20 cellular contexts compared by ENCODE assay signal in genomic region chr15:39364721-39365120, GRCh38.
"Had no signal": no experiment of that assay in that cellular context is flagged by ENCODE, and none has a peak within 500 bp of the region (broad histone marks: within the 10 kb centered on the region; RNA-seq: fewer than 3 reads in every experiment).

No MANE protein-coding gene starts in this region.

- H3K27ac Mint-ChIP-seq: activated CD4-positive, alpha-beta T cell treated with anti-CD3 and anti-CD28 coated beads for 36 hours; activated naive CD8-positive, alpha-beta T cell treated with anti-CD3 and anti-CD28 coated beads for 36 hours; activated T-helper 1 cell treated with anti-CD3 and anti-CD28 coated beads, Interleukin-12 subunit alpha, Interleukin-12 subunit beta, Interleukin-2, Interleukin-4 antibody, amounts not matched to agents 30 ng/mL and 10 ng/mL and 1 ng/mL, durations not matched to agents 14 hours and 24 hours and 36 hours; immature natural killer cell; natural killer cell; T-helper 2 cell treated with Interferon-gamma antibody and Interleukin-4, amounts not matched to agents 5 μg/mL and 100 μg/mL, for 36 hours; WTC11 had no signal

- H3K27ac ChIP-seq: body of pancreas, coronary artery, neutrophil, tibial nerve had no signal

- H3K9me3 Mint-ChIP-seq: activated T-helper 1 cell treated with anti-CD3 and anti-CD28 coated beads, Interleukin-12 subunit alpha, Interleukin-12 subunit beta, Interleukin-2, Interleukin-4 antibody, amounts not matched to agents 30 ng/mL and 10 ng/mL and 1 ng/mL, durations not matched to agents 14 hours and 24 hours and 36 hours had no signal

- H3K36me3 ChIP-seq: neutrophil, tibial nerve, uterus had no signal

- H3K36me3 Mint-ChIP-seq: activated naive CD8-positive, alpha-beta T cell treated with anti-CD3 and anti-CD28 coated beads for 36 hours; natural killer cell had no signal

- H3K9me3 ChIP-seq: body of pancreas, neutrophil, uterus had no signal

- H3K4me3 ChIP-seq: body of pancreas, coronary artery, tibial nerve, uterus had no signal

- H3K4me3 Mint-ChIP-seq: activated CD4-positive, alpha-beta T cell treated with anti-CD3 and anti-CD28 coated beads for 36 hours; activated naive CD8-positive, alpha-beta T cell treated with anti-CD3 and anti-CD28 coated beads for 36 hours; activated T-helper 1 cell treated with anti-CD3 and anti-CD28 coated beads, Interleukin-12 subunit alpha, Interleukin-12 subunit beta, Interleukin-2, Interleukin-4 antibody, amounts not matched to agents 30 ng/mL and 10 ng/mL and 1 ng/mL, durations not matched to agents 14 hours and 24 hours and 36 hours; central memory CD8-positive, alpha-beta T cell; immature natural killer cell; natural killer cell; T-helper 2 cell treated with Interferon-gamma antibody and Interleukin-4, amounts not matched to agents 5 μg/mL and 100 μg/mL, for 36 hours; WTC11 had no signal

- H3K27me3 ChIP-seq: body of pancreas, tibial nerve, uterus had no signal

- H3K4me1 Mint-ChIP-seq: activated CD4-positive, alpha-beta T cell treated with anti-CD3 and anti-CD28 coated beads for 36 hours; central memory CD8-positive, alpha-beta T cell; immature natural killer cell; natural killer cell had no signal

- DNase-seq: activated CD4-positive, alpha-beta T cell treated with anti-CD3 and anti-CD28 coated beads for 36 hours; activated CD4-positive, alpha-beta T cell treated with anti-CD3 and anti-CD28 coated beads, Interleukin-2, amount 50 U/mL, for 48 hours; activated naive CD4-positive, alpha-beta T cell; activated naive CD8-positive, alpha-beta T cell treated with anti-CD3 and anti-CD28 coated beads for 36 hours; body of pancreas; effector CD4-positive, alpha-beta T cell; immature natural killer cell; natural killer cell; retina; stimulated activated CD4-positive, alpha-beta T cell treated with anti-CD3 and anti-CD28 coated beads, Interleukin-2, amount 100 ng/mL, for 24 hours; stimulated activated naive CD4-positive, alpha-beta T cell treated with Interleukin-2 at 50 U/mL for 16 hours; substantia nigra; uterus had no signal
